Comparison of ENCODE assay signal across 1 cellular context in the genomic region with DNA sequence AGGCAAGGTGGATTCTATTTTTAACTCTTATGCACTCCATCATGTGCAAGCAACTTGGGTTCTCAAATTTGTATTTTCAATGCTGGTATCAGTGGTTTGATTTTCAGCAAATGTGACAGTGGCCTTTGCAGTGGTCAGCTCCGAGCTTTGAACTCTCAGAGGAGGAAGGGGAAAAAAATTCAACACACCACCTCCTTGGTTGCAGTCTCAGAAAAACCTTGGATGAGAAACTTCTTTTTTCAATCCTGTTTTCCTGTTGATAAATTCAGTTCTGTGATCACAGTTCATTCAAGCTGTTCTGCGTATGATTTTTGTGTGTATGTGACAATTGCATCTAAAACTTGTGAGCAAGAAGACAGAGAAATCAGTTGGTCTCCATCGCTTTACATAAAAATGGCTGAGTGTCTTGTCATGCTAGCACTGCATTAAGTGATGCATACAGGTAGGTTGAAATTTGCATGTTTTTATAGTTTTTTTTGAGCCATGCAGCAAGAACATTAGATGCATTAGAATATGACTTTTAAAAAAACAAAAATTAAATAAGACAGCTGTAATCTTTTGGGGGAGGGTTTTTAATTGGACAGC.
TF ChIP-seq lines count a peak whose summit lies in the region.

No MANE protein-coding gene starts in this region.

TF ChIP-seq in GM23338, 12 proteins besides CTCF, POLR2A, EP300 and RAD21 (continued from another document):
- TF ChIP-seq, protein P1, sequence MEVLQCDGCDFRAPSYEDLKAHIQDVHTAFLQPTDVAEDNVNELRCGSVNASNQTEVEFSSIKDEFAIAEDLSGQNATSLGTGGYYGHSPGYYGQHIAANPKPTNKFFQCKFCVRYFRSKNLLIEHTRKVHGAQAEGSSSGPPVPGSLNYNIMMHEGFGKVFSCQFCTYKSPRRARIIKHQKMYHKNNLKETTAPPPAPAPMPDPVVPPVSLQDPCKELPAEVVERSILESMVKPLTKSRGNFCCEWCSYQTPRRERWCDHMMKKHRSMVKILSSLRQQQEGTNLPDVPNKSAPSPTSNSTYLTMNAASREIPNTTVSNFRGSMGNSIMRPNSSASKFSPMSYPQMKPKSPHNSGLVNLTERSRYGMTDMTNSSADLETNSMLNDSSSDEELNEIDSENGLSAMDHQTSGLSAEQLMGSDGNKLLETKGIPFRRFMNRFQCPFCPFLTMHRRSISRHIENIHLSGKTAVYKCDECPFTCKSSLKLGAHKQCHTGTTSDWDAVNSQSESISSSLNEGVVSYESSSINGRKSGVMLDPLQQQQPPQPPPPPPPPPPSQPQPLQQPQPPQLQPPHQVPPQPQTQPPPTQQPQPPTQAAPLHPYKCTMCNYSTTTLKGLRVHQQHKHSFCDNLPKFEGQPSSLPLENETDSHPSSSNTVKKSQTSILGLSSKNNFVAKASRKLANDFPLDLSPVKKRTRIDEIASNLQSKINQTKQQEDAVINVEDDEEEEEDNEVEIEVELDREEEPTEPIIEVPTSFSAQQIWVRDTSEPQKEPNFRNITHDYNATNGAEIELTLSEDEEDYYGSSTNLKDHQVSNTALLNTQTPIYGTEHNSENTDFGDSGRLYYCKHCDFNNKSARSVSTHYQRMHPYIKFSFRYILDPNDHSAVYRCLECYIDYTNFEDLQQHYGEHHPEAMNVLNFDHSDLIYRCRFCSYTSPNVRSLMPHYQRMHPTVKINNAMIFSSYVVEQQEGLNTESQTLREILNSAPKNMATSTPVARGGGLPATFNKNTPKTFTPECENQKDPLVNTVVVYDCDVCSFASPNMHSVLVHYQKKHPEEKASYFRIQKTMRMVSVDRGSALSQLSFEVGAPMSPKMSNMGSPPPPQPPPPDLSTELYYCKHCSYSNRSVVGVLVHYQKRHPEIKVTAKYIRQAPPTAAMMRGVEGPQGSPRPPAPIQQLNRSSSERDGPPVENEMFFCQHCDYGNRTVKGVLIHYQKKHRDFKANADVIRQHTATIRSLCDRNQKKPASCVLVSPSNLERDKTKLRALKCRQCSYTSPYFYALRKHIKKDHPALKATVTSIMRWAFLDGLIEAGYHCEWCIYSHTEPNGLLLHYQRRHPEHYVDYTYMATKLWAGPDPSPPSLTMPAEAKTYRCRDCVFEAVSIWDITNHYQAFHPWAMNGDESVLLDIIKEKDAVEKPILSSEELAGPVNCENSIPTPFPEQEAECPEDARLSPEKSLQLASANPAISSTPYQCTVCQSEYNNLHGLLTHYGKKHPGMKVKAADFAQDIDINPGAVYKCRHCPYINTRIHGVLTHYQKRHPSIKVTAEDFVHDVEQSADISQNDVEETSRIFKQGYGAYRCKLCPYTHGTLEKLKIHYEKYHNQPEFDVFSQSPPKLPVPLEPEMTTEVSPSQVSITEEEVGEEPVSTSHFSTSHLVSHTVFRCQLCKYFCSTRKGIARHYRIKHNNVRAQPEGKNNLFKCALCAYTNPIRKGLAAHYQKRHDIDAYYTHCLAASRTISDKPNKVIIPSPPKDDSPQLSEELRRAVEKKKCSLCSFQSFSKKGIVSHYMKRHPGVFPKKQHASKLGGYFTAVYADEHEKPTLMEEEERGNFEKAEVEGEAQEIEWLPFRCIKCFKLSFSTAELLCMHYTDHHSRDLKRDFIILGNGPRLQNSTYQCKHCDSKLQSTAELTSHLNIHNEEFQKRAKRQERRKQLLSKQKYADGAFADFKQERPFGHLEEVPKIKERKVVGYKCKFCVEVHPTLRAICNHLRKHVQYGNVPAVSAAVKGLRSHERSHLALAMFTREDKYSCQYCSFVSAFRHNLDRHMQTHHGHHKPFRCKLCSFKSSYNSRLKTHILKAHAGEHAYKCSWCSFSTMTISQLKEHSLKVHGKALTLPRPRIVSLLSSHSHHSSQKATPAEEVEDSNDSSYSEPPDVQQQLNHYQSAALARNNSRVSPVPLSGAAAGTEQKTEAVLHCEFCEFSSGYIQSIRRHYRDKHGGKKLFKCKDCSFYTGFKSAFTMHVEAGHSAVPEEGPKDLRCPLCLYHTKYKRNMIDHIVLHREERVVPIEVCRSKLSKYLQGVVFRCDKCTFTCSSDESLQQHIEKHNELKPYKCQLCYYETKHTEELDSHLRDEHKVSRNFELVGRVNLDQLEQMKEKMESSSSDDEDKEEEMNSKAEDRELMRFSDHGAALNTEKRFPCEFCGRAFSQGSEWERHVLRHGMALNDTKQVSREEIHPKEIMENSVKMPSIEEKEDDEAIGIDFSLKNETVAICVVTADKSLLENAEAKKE (CRISPR knock-in tag; IDR thresholded peaks at IDR 0.05) = no peak
- TF ChIP-seq, protein P2, sequence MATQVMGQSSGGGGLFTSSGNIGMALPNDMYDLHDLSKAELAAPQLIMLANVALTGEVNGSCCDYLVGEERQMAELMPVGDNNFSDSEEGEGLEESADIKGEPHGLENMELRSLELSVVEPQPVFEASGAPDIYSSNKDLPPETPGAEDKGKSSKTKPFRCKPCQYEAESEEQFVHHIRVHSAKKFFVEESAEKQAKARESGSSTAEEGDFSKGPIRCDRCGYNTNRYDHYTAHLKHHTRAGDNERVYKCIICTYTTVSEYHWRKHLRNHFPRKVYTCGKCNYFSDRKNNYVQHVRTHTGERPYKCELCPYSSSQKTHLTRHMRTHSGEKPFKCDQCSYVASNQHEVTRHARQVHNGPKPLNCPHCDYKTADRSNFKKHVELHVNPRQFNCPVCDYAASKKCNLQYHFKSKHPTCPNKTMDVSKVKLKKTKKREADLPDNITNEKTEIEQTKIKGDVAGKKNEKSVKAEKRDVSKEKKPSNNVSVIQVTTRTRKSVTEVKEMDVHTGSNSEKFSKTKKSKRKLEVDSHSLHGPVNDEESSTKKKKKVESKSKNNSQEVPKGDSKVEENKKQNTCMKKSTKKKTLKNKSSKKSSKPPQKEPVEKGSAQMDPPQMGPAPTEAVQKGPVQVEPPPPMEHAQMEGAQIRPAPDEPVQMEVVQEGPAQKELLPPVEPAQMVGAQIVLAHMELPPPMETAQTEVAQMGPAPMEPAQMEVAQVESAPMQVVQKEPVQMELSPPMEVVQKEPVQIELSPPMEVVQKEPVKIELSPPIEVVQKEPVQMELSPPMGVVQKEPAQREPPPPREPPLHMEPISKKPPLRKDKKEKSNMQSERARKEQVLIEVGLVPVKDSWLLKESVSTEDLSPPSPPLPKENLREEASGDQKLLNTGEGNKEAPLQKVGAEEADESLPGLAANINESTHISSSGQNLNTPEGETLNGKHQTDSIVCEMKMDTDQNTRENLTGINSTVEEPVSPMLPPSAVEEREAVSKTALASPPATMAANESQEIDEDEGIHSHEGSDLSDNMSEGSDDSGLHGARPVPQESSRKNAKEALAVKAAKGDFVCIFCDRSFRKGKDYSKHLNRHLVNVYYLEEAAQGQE (IDR thresholded peaks at IDR 0.05; ENCODE audit: unreplicated experiment) = no peak
- no peak for TF ChIP-seq POLR2AphosphoS5 (IDR thresholded peaks at IDR 0.05; ENCODE audit: low read depth)
- TF ChIP-seq ZNF331 (CRISPR knock-in tag; IDR thresholded peaks at IDR 0.05; ENCODE audit: low read depth) = no peak
- TF ChIP-seq EZH2 (IDR thresholded peaks at IDR 0.05; ENCODE audit: low read depth, unreplicated experiment) = no peak
- no peak for TF ChIP-seq CREB1 (CRISPR knock-in tag; IDR thresholded peaks at IDR 0.05; ENCODE audit: low read depth)
- no peak for TF ChIP-seq NANOG (IDR thresholded peaks at IDR 0.05; ENCODE audit: borderline replicate concordance)
